In the genomic region with DNA sequence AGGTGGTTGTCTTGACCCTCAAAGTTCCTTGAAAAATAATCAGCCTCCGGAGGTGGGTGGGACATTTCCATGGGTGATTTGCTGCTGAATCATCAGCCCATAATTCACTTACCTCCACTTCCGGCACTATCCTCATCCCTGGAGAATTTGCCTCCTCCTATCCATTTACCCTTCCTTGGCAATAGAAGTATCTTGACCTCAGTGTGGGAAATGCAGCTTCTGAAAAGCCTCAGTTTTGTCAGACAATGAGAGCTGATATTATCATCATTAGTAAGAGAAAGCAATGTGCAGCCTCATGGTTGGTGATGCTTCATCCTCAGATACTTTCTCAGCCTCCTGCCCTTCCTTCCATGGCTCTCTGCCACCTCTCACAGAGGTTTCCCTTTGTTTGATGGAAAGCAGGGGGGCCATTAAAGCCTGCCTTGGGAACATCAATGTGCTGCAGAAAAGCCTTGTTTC, we compare ENCODE assay signal across 9 cellular contexts. TPM values are rescaled to one million over a fixed set of nuclear protein-coding genes. Genes with fewer than 3 reads are reported as not detected.
DNase-seq lines count a peak whose midpoint lies in the region; ATAC-seq and TF ChIP-seq lines count a peak whose summit lies in the region.
"Had no signal": no experiment of that assay in that cellular context is flagged by ENCODE, and none has a peak within 500 bp of the region (broad histone marks: within the 10 kb centered on the region; RNA-seq: fewer than 3 reads in every experiment).

No MANE protein-coding gene starts in this region.

- H3K27me3 ChIP-seq in MG63 = no peaks in the 10 kb centered on the region
- H3K27me3 ChIP-seq in colonic mucosa = no peaks in the 10 kb centered on the region
- peaks cover 3% of the 10 kb centered on the region for H3K27me3 ChIP-seq in right cardiac atrium (ENCODE audit: control insufficient read depth, insufficient read depth)

- H3K27ac ChIP-seq in colonic mucosa (no peak overlapping the region), right cardiac atrium (ENCODE audit: low read length) (no peak overlapping the region)

- WGBS in right cardiac atrium = 55% methylated on average over 2 of the region's 2 CpGs

- H3K4me1 ChIP-seq in colonic mucosa = no peaks in the 10 kb centered on the region
- H3K4me1 ChIP-seq in right cardiac atrium (ENCODE audit: control insufficient read depth, insufficient read depth, low read length) = no peaks in the 10 kb centered on the region

- no peak for ATAC-seq in HG03565 (IDR thresholded peaks at IDR 0.05; ENCODE audit: unreplicated experiment)
- no peak for ATAC-seq in GM18868 (IDR thresholded peaks at IDR 0.05; ENCODE audit: unreplicated experiment)
- no peak for ATAC-seq in right cardiac atrium

- intact Hi-C loops in colonic mucosa (cut with DNase I) = no loop called here
- intact Hi-C loops in right cardiac atrium (cut with DNase I) = no loop called here

- H3K36me3 ChIP-seq in MG63 (no peaks in the 10 kb centered on the region), colonic mucosa (no peaks in the 10 kb centered on the region)

- no peak overlapping the region for H3K4me3 ChIP-seq in MG63
- no peak overlapping the region for H3K4me3 ChIP-seq in colonic mucosa
- no peak overlapping the region for H3K4me3 ChIP-seq in right cardiac atrium (ENCODE audit: low read length)

- no peak overlapping the region for H3K9ac ChIP-seq in colonic mucosa (ENCODE audit: low read depth in 2 of 2, low read length in 2 of 2)

- DNase-seq in Daoy (ENCODE audit: low read depth) = peak; percentile 94
- DNase-seq in MG63 = peak; percentile 73
- peak; percentile 36 for DNase-seq in brain pericyte (ENCODE audit: low read depth, low spot score)
- DNase-seq in myocyte (ENCODE audit: low read depth) = peak; percentile 67
- no peak for DNase-seq in colonic mucosa
- DNase-seq in right cardiac atrium = no peak
- DNase-seq: activated effector memory CD4-positive, alpha-beta T cell treated with Interleukin-2 at 50 U/mL for 16 hours had no signal

- H3K9me3 ChIP-seq in MG63 = no peaks in the 10 kb centered on the region
- no peaks in the 10 kb centered on the region for H3K9me3 ChIP-seq in colonic mucosa
- H3K9me3 ChIP-seq in right cardiac atrium (ENCODE audit: control insufficient read depth, low read length) = no peaks in the 10 kb centered on the region

- TF ChIP-seq CTCF in colonic mucosa (IDR thresholded peaks at IDR 0.05) = no peak

RNA-seq across cellular contexts. Expression of gene RGS4, which starts 33.3 kb away (rescaled TPM):
- total RNA-seq in Daoy (2014; rRNA removed; shearing (Covaris generic)) = 68.6 and 81.8 TPM in 2 replicates
- total RNA-seq in MG63 (2014; rRNA removed; shearing (Covaris generic); ENCODE audit: low replicate concordance) = 6.4 and 10.4 TPM in 2 replicates
- 14.5 and 21.0 TPM in 2 replicates for total RNA-seq in myocyte
- 32.4 TPM for polyA plus RNA-seq in myocyte (2012)
- 1 to 10 TPM in 1 of 2 donors, under 1 TPM in 1; 0.37 to 1.9 TPM for total RNA-seq in colonic mucosa
- total RNA-seq in right cardiac atrium = 1 to 10 TPM; 1.6 to 4.5 (median 1.8) TPM
- polyA plus RNA-seq in right cardiac atrium = 1.5 TPM

Comparison
In these comparisons a context has a peak if more than half of its experiments do, and no peak if none do; other contexts are left out.
1. DNase-seq: peak in Daoy (single experiment), MG63 (single experiment), brain pericyte (single experiment) and myocyte (single experiment); none in colonic mucosa (single experiment) and right cardiac atrium (0 of 3).